ENCODE assay signal across 8 cellular contexts in genomic region chr4:122827899-122828601, GRCh38. TPM values are rescaled to one million over a fixed set of nuclear protein-coding genes. Genes with fewer than 3 reads are reported as not detected.
DNase-seq lines count a peak whose midpoint lies in the region; ATAC-seq and TF ChIP-seq lines count a peak whose summit lies in the region.

No MANE protein-coding gene starts in this region.

- H3K36me3 Mint-ChIP-seq in activated naive CD8-positive, alpha-beta T cell: no peaks in the 10 kb centered on the region

- no peaks in the 10 kb centered on the region for H3K9me3 ChIP-seq in hepatocyte (ENCODE audit: low read depth)
- H3K9me3 ChIP-seq in PC-9 (ENCODE audit: insufficient read depth, low read depth): no peaks in the 10 kb centered on the region

- H3K4me3 Mint-ChIP-seq in activated naive CD8-positive, alpha-beta T cell: peak overlapping the region; percentile 86

- H4K20me1 ChIP-seq in hepatocyte (ENCODE audit: insufficient read depth, poor library complexity, severe bottlenecking) (no peaks in the 10 kb centered on the region), PC-9 (ENCODE audit: insufficient read depth) (no peaks in the 10 kb centered on the region)

- intact Hi-C loops in sciatic nerve (cut with DNase I) (no loop called here), PC-9 (cut with micrococcal nuclease; ENCODE audit: unreplicated experiment) (no loop called here)

- H3K4me2 ChIP-seq in hepatocyte (peak overlapping the region; percentile 92), PC-9 (no peak overlapping the region)

- H3K27me3 Mint-ChIP-seq in activated naive CD8-positive, alpha-beta T cell: peaks cover 56% of the 10 kb centered on the region

- TF ChIP-seq CTCF in hepatocyte (IDR thresholded peaks at IDR 0.05; ENCODE audit: poor library complexity): peak; percentile 25
- TF ChIP-seq CTCF in PC-9 (conservative IDR thresholded peaks at IDR 0.05): no peak

- H3K9me3 Mint-ChIP-seq in activated naive CD8-positive, alpha-beta T cell (ENCODE audit: low read depth): no peaks in the 10 kb centered on the region

- no peaks in the 10 kb centered on the region for H3K36me3 ChIP-seq in hepatocyte (replicated peaks; ENCODE audit: insufficient read depth, low read depth)
- H3K36me3 ChIP-seq in PC-9 (ENCODE audit: low read depth): no peaks in the 10 kb centered on the region

- ATAC-seq in GM18520 (IDR thresholded peaks at IDR 0.05; ENCODE audit: unreplicated experiment): peak; percentile 93
- peak; percentile 95 for ATAC-seq in HG02973 (IDR thresholded peaks at IDR 0.05; ENCODE audit: unreplicated experiment)
- peak; percentile 66 for ATAC-seq in sciatic nerve

- CTCF ChIA-PET in PC-9 (lab: Charles Lee): no interaction called here

- peak overlapping the region; percentile 74 for H2AFZ ChIP-seq in hepatocyte
- H2AFZ ChIP-seq in PC-9: no peak overlapping the region; the same call in 1 of the 2 replicates

- H3K79me2 ChIP-seq in hepatocyte: peaks cover 30% of the 10 kb centered on the region
- no peaks in the 10 kb centered on the region for H3K79me2 ChIP-seq in PC-9 (ENCODE audit: low read depth)

- H3K27ac Mint-ChIP-seq in activated naive CD8-positive, alpha-beta T cell: no peak overlapping the region

- peaks cover 4% of the 10 kb centered on the region; the same call in 1 of the 2 replicates for H3F3A ChIP-seq in PC-9 (ENCODE audit: insufficient read depth, low read depth)

- no TSS peak for BruUV-seq in PC-9 (replicated peaks; lab: Mats Ljungman, UMichigan)

- H3K9me2 ChIP-seq in hepatocyte (replicated peaks; ENCODE audit: insufficient read depth) (no peaks in the 10 kb centered on the region), PC-9 (ENCODE audit: insufficient read depth) (no peaks in the 10 kb centered on the region)

- peaks cover 12% of the 10 kb centered on the region for H3K4me1 Mint-ChIP-seq in activated naive CD8-positive, alpha-beta T cell (ENCODE audit: low read depth)

- 5% methylated on average over 9 of the region's 9 CpGs for WGBS in hepatocyte (ENCODE audit: low lambda C conversion rate, missing lambda C conversion rate)

- DNase-seq in AG08396 (ENCODE audit: low spot score) (peak; percentile 64), NOMO-1 treated with DMSO at 0.1 percent for 48 hours (lab: John Stamatoyannopoulos, UW; ENCODE audit: unreplicated experiment) (peak; percentile 28), hepatocyte (ENCODE audit: low spot score) (peak; percentile 69), sciatic nerve (ENCODE audit: low spot score) (no peak), PC-9 (no peak)

- H3K4me1 ChIP-seq in hepatocyte (ENCODE audit: insufficient read depth) (peaks cover 4% of the 10 kb centered on the region), PC-9 (replicated peaks; ENCODE audit: insufficient read depth) (0 out of 2 replicates have a peak, but pooled peaks cover 7% of the 10 kb centered on the region)

- H3K27ac ChIP-seq in hepatocyte (peak overlapping the region; percentile 71), PC-9 (no peak overlapping the region)

- H3K27me3 ChIP-seq in hepatocyte (peaks cover 25% of the 10 kb centered on the region), PC-9 (ENCODE audit: insufficient read depth, low read depth) (no peaks in the 10 kb centered on the region)

- POLR2A ChIA-PET in PC-9 (lab: Charles Lee; ENCODE audit: unreplicated experiment): no interaction called here

- peak overlapping the region; percentile 86 for H3K4me3 ChIP-seq in hepatocyte
- no peak overlapping the region for H3K4me3 ChIP-seq in PC-9

RNA-seq across cellular contexts. Expression of gene FGF2, which starts 1.4 kb away (rescaled TPM):
- 9.7 and 11.3 TPM in 2 replicates for total RNA-seq in hepatocyte
- 3.9 and 4.5 TPM in 2 replicates for polyA plus RNA-seq in hepatocyte
- 30.5 TPM for total RNA-seq in sciatic nerve
- 1.4 and 2.1 TPM in 2 replicates for total RNA-seq in PC-9 (2021)

Comparison
In these comparisons a context has a peak if more than half of its experiments do, and no peak if none do; other contexts are left out.
1. DNase-seq: peak in AG08396 (single experiment), NOMO-1 treated with DMSO at 0.1 percent for 48 hours (single experiment) and hepatocyte (single experiment); none in sciatic nerve (single experiment) and PC-9 (0 of 2).
2. Peak in every context shown above with its lines, with median percentiles within 50 percentile points of each other: ATAC-seq.